ENCODE assay signal across 23 cellular contexts in genomic region chr2:98391581-98392270, GRCh38. TPM values are rescaled to one million over a fixed set of nuclear protein-coding genes. Genes with fewer than 3 reads are reported as not detected.
DNase-seq lines count a peak whose midpoint lies in the region; ATAC-seq and TF ChIP-seq lines count a peak whose summit lies in the region.
"Had no signal": no experiment of that assay in that cellular context is flagged by ENCODE, and none has a peak within 500 bp of the region (broad histone marks: within the 10 kb centered on the region; RNA-seq: fewer than 3 reads in every experiment).

No MANE protein-coding gene starts in this region.

- H3K4me1 Mint-ChIP-seq in stimulated activated naive B cell treated with anti-CD40 and anti-IgM and Interleukin-4, amounts not matched to agents 10 μg/mL and 1 μg/mL and 100 μg/mL, for 72 hours, result no peaks in the 10 kb centered on the region
- H3K4me1 Mint-ChIP-seq: CD4-positive, CD25-positive, alpha-beta regulatory T cell; CD8-positive, alpha-beta memory T cell had no signal

- intact Hi-C loops in posterior vena cava (cut with DNase I), result no loop called here

- H3K4me3 Mint-ChIP-seq in stimulated activated naive B cell treated with anti-CD40 and anti-IgM and Interleukin-4, amounts not matched to agents 10 μg/mL and 1 μg/mL and 100 μg/mL, for 72 hours, result no peak overlapping the region
- H3K4me3 Mint-ChIP-seq: CD4-positive, CD25-positive, alpha-beta regulatory T cell; CD8-positive, alpha-beta memory T cell had no signal

- no peaks in the 10 kb centered on the region for H3K9me3 Mint-ChIP-seq in stimulated activated naive B cell treated with anti-CD40 and anti-IgM and Interleukin-4, amounts not matched to agents 10 μg/mL and 1 μg/mL and 100 μg/mL, for 72 hours
- H3K9me3 Mint-ChIP-seq: CD8-positive, alpha-beta memory T cell had no signal

- TF ChIP-seq CTCF in GM13976 (IDR thresholded peaks at IDR 0.05; ENCODE audit: borderline replicate concordance, control extremely low read depth, extremely low read depth, insufficient read depth, missing control alignments), result no peak

- no peaks in the 10 kb centered on the region for H3K36me3 Mint-ChIP-seq in stimulated activated naive B cell treated with anti-CD40 and anti-IgM and Interleukin-4, amounts not matched to agents 10 μg/mL and 1 μg/mL and 100 μg/mL, for 72 hours
- H3K36me3 Mint-ChIP-seq: CD4-positive, CD25-positive, alpha-beta regulatory T cell; CD8-positive, alpha-beta memory T cell had no signal

- H3K27me3 Mint-ChIP-seq in stimulated activated naive B cell treated with anti-CD40 and anti-IgM and Interleukin-4, amounts not matched to agents 10 μg/mL and 1 μg/mL and 100 μg/mL, for 72 hours, result peaks cover 17 to 23% of the 10 kb centered on the region in 2 donors

- no peak overlapping the region for H3K27ac Mint-ChIP-seq in stimulated activated naive B cell treated with anti-CD40 and anti-IgM and Interleukin-4, amounts not matched to agents 10 μg/mL and 1 μg/mL and 100 μg/mL, for 72 hours
- H3K27ac Mint-ChIP-seq: CD4-positive, CD25-positive, alpha-beta regulatory T cell; CD8-positive, alpha-beta memory T cell had no signal

- no peaks in the 10 kb centered on the region for H3K36me3 ChIP-seq in H7 (replicated peaks; ENCODE audit: control insufficient read depth, insufficient read depth, low read length)
- H3K36me3 ChIP-seq: BE2C had no signal

- in situ Hi-C loops in GM13976 (cut with MboI; ENCODE audit: low sequenced_read_pairs, unreplicated experiment), result loop anchor here (25.0 kb wide), 1 partner anchor 579 kb away; no protein-coding TSS in a partner anchor

- no peaks in the 10 kb centered on the region; the same call in 1 of the 2 replicates for H3K27me3 ChIP-seq in H7 (ENCODE audit: control insufficient read depth, insufficient read depth, low read length)
- H3K27me3 ChIP-seq: BE2C had no signal

- no peak overlapping the region for H3K4me3 ChIP-seq in H7 (ENCODE audit: insufficient read depth, low read depth, low read length)
- H3K4me3 ChIP-seq: GM12878, GM23248 had no signal

- DNase-seq in GM13976 (ENCODE audit: low spot score), result peak; percentile 18
- DNase-seq in H7, result peak; percentile 15
- DNase-seq in islet precursor cell, result peak; percentile 40
- peak; percentile 68 for DNase-seq in posterior vena cava (ENCODE audit: low spot score)
- DNase-seq in stimulated activated naive B cell treated with anti-CD40 and anti-IgM and Interleukin-4, amounts not matched to agents 10 μg/mL and 1 μg/mL and 100 μg/mL, for 72 hours, result no peak
- DNase-seq in SKM-1 (lab: John Stamatoyannopoulos, UW; ENCODE audit: unreplicated experiment), result no peak
- DNase-seq: ACHN; BE2C; C1 segment of cervical spinal cord; CD4-positive, CD25-positive, alpha-beta regulatory T cell; CD8-positive, alpha-beta memory T cell; COR-L47; DMS 273 treated with DMSO at 0.1 percent for 48 hours; DMS53; DND-41; EL; GM23248; HCEC 1CT; IMR-90 had no signal

- ATAC-seq in GM19455 (IDR thresholded peaks at IDR 0.05; ENCODE audit: unreplicated experiment), result no peak
- ATAC-seq in stimulated activated naive B cell treated with anti-CD40 and anti-IgM and Interleukin-4, amounts not matched to agents 10 μg/mL and 1 μg/mL and 100 μg/mL, for 72 hours (replicated peaks), result no peak
- ATAC-seq: GM12878 had no signal

RNA-seq across cellular contexts. Expression of gene CNGA3, which starts 45.5 kb away (rescaled TPM):
- 0.10 TPM in 1 of 2 replicates, not detected in the other for total RNA-seq in H7 (2014; rRNA removed; shearing (Covaris generic))
- under 1 TPM; 0.19 to 0.38 TPM for total RNA-seq in posterior vena cava
- total RNA-seq: CD4-positive, CD25-positive, alpha-beta regulatory T cell; CD8-positive, alpha-beta memory T cell; G401; GM12878; H4 had no signal

RNA-seq across cellular contexts. Expression of gene INPP4A, which starts 52.9 kb away (rescaled TPM):
- total RNA-seq in H7 (2014; rRNA removed; shearing (Covaris generic)), result 30.3 and 32.0 TPM in 2 replicates
- total RNA-seq in posterior vena cava, result 10 to 100 TPM; 31.5 to 42.9 TPM

Comparison
In these comparisons a context has a peak if more than half of its experiments do, and no peak if none do; other contexts are left out.
1. DNase-seq: peak in GM13976 (single experiment), H7 (single experiment), islet precursor cell (single experiment) and posterior vena cava (single experiment); none in stimulated activated naive B cell treated with anti-CD40 and anti-IgM and Interleukin-4, amounts not matched to agents 10 μg/mL and 1 μg/mL and 100 μg/mL, for 72 hours (single experiment) and SKM-1 (single experiment).